ENCODE assay signal across 38 cellular contexts in genomic region chr12:113143959-113144358, GRCh38. TPM values are rescaled to one million over a fixed set of nuclear protein-coding genes. Genes with fewer than 3 reads are reported as not detected.
"Had no signal": no experiment of that assay in that cellular context is flagged by ENCODE, and none has a peak within 500 bp of the region (broad histone marks: within the 10 kb centered on the region; RNA-seq: fewer than 3 reads in every experiment).

No MANE protein-coding gene starts in this region.

- H3K9me3 Mint-ChIP-seq: activated CD4-positive, alpha-beta memory T cell treated with anti-CD3 and anti-CD28 coated beads, Interleukin-2, amount 10 ng/mL, durations not matched to agents 7 days and 5 days; activated CD4-positive, alpha-beta T cell treated with anti-CD3 and anti-CD28 coated beads, Interleukin-2, amount 10 ng/mL, durations not matched to agents 7 days and 5 days; activated naive CD4-positive, alpha-beta T cell treated with anti-CD3 and anti-CD28 coated beads, Interleukin-2, amount 10 ng/mL, durations not matched to agents 7 days and 5 days; activated naive CD4-positive, alpha-beta T cell treated with anti-CD3 and anti-CD28 coated beads, Interleukin-2, amount 50 U/mL, for 24 hours; activated naive CD8-positive, alpha-beta T cell treated with anti-CD3 and anti-CD28 coated beads, Interleukin-2, amount 10 ng/mL, durations not matched to agents 7 days and 5 days; activated naive CD8-positive, alpha-beta T cell treated with anti-CD3 and anti-CD28 coated beads, Interleukin-2, amount 50 U/mL, for 24 hours; activated T-cell treated with anti-CD3 and anti-CD28 coated beads, Interleukin-2, amount 50 U/mL, for 24 hours; activated T-helper 2 cell treated with anti-CD3 and anti-CD28 coated beads, Interferon-gamma antibody, Interleukin-2, Interleukin-4, amounts not matched to agents 10 μg/mL and 5 μg/mL and 100 μg/mL, durations not matched to agents 14 hours and 24 hours and 36 hours; central memory CD8-positive, alpha-beta T cell; T-helper 1 cell treated with Interleukin-12 subunit alpha and Interleukin-12 subunit beta and Interleukin-4 antibody, amounts not matched to agents 30 μg/mL and 1 μg/mL, for 36 hours; T-helper 2 cell treated with Interferon-gamma antibody and Interleukin-4, amounts not matched to agents 5 μg/mL and 100 μg/mL, for 36 hours had no signal

- H3K27me3 Mint-ChIP-seq: activated CD4-positive, alpha-beta T cell treated with anti-CD3 and anti-CD28 coated beads for 36 hours; activated naive CD4-positive, alpha-beta T cell treated with anti-CD3 and anti-CD28 coated beads, Interleukin-2, amount 50 U/mL, for 24 hours; activated naive CD8-positive, alpha-beta T cell; activated naive CD8-positive, alpha-beta T cell treated with anti-CD3 and anti-CD28 coated beads, Interleukin-2, amount 50 U/mL, for 24 hours; activated T-cell treated with anti-CD3 and anti-CD28 coated beads, Interleukin-2, amount 50 U/mL, for 24 hours; central memory CD8-positive, alpha-beta T cell had no signal

- H3K4me3 Mint-ChIP-seq: activated CD4-positive, alpha-beta memory T cell treated with anti-CD3 and anti-CD28 coated beads, Interleukin-2, amount 10 ng/mL, durations not matched to agents 7 days and 5 days; activated CD4-positive, alpha-beta T cell treated with anti-CD3 and anti-CD28 coated beads for 36 hours; activated CD4-positive, alpha-beta T cell treated with anti-CD3 and anti-CD28 coated beads, Interleukin-2, amount 10 ng/mL, durations not matched to agents 7 days and 5 days; activated CD8-positive, alpha-beta memory T cell treated with anti-CD3 and anti-CD28 coated beads, Interleukin-2, amount 10 ng/mL, durations not matched to agents 7 days and 5 days; activated CD8-positive, alpha-beta T cell treated with anti-CD3 and anti-CD28 coated beads, Interleukin-2, amount 10 ng/mL, durations not matched to agents 7 days and 5 days; activated naive CD4-positive, alpha-beta T cell treated with anti-CD3 and anti-CD28 coated beads, Interleukin-2, amount 10 ng/mL, durations not matched to agents 7 days and 5 days; activated naive CD4-positive, alpha-beta T cell treated with anti-CD3 and anti-CD28 coated beads, Interleukin-2, amount 50 U/mL, for 24 hours; activated naive CD8-positive, alpha-beta T cell; activated naive CD8-positive, alpha-beta T cell treated with anti-CD3 and anti-CD28 coated beads, Interleukin-2, amount 10 ng/mL, durations not matched to agents 7 days and 5 days; activated naive CD8-positive, alpha-beta T cell treated with anti-CD3 and anti-CD28 coated beads, Interleukin-2, amount 50 U/mL, for 24 hours; activated T-cell treated with anti-CD3 and anti-CD28 coated beads, Interleukin-2, amount 50 U/mL, for 24 hours; brain; central memory CD8-positive, alpha-beta T cell; T-helper 1 cell treated with Interleukin-12 subunit alpha and Interleukin-12 subunit beta and Interleukin-4 antibody, amounts not matched to agents 30 μg/mL and 1 μg/mL, for 36 hours; T-helper 2 cell treated with Interferon-gamma antibody and Interleukin-4, amounts not matched to agents 5 μg/mL and 100 μg/mL, for 36 hours had no signal

- ATAC-seq: activated CD4-positive, alpha-beta T cell treated with anti-CD3 and anti-CD28 coated beads for 36 hours; activated CD4-positive, CD25-positive, alpha-beta regulatory T cell treated with anti-CD3 and anti-CD28 coated beads, Interleukin-2, amount 50 U/mL, for 24 hours; activated CD8-positive, alpha-beta memory T cell treated with anti-CD3 and anti-CD28 coated beads, Interleukin-2, amount 10 ng/mL, durations not matched to agents 7 days and 5 days; activated CD8-positive, alpha-beta T cell treated with anti-CD3 and anti-CD28 coated beads, Interleukin-2, amount 10 ng/mL, durations not matched to agents 7 days and 5 days; activated naive CD8-positive, alpha-beta T cell treated with anti-CD3 and anti-CD28 coated beads, Interleukin-2, amount 50 U/mL, for 24 hours had no signal

- H3K4me1 ChIP-seq: ascending aorta had no signal

- H3K36me3 ChIP-seq: ascending aorta, cardiac muscle cell had no signal

- H3K27ac ChIP-seq: ascending aorta, cardiac muscle cell, VCaP had no signal

- H3K4me3 ChIP-seq: ascending aorta, cardiac muscle cell had no signal

- DNase-seq: activated CD4-positive, alpha-beta memory T cell treated with anti-CD3 and anti-CD28 coated beads, Interleukin-2, amount 10 ng/mL, durations not matched to agents 7 days and 5 days; activated CD4-positive, alpha-beta T cell treated with anti-CD3 and anti-CD28 coated beads for 1 hour; activated CD4-positive, alpha-beta T cell treated with anti-CD3 and anti-CD28 coated beads for 36 hours; activated CD4-positive, alpha-beta T cell treated with anti-CD3 and anti-CD28 coated beads for 48 hours; activated CD4-positive, alpha-beta T cell treated with anti-CD3 and anti-CD28 coated beads, Interleukin-2, amount 10 ng/mL, durations not matched to agents 7 days and 5 days; activated CD4-positive, alpha-beta T cell treated with anti-CD3 and anti-CD28 coated beads, Interleukin-2, amount 50 U/mL, for 48 hours; activated CD4-positive, CD25-positive, alpha-beta regulatory T cell; activated CD8-positive, alpha-beta memory T cell treated with anti-CD3 and anti-CD28 coated beads for 24 hours; activated CD8-positive, alpha-beta memory T cell treated with anti-CD3 and anti-CD28 coated beads, Interleukin-2, amount 10 ng/mL, durations not matched to agents 7 days and 5 days; activated CD8-positive, alpha-beta memory T cell treated with anti-CD3 and anti-CD28 coated beads, Interleukin-2, amount 50 U/mL, for 48 hours; activated CD8-positive, alpha-beta T cell treated with anti-CD3 and anti-CD28 coated beads, Interleukin-2, amount 10 ng/mL, durations not matched to agents 7 days and 5 days; activated effector memory CD4-positive, alpha-beta T cell treated with Interleukin-2 at 50 U/mL for 16 hours; activated gamma-delta T cell; activated naive CD4-positive, alpha-beta T cell treated with anti-CD3 and anti-CD28 coated beads, Interleukin-2, amount 10 ng/mL, durations not matched to agents 7 days and 5 days; activated naive CD4-positive, alpha-beta T cell treated with Interleukin-2 at 50 U/mL for 16 hours; activated naive CD8-positive, alpha-beta T cell treated with anti-CD3 and anti-CD28 coated beads, Interleukin-2, amount 10 ng/mL, durations not matched to agents 7 days and 5 days; activated naive CD8-positive, alpha-beta T cell treated with anti-CD3 and anti-CD28 coated beads, Interleukin-2, amount 50 U/mL, for 24 hours; activated T-cell treated with anti-CD3 and anti-CD28 coated beads, Interleukin-2, amount 50 U/mL, for 24 hours; activated T-cell treated with anti-CD3 and anti-CD28 coated beads, Interleukin-2, amount 50 U/mL, for 48 hours; amygdala; anterior cingulate cortex; caudate nucleus; cerebellar nuclear complex; T-helper 1 cell; T-helper 2 cell; T-helper 9 cell had no signal

- H3K27me3 ChIP-seq: ascending aorta, cardiac muscle cell had no signal

- H3K27ac Mint-ChIP-seq: activated CD4-positive, alpha-beta memory T cell treated with anti-CD3 and anti-CD28 coated beads, Interleukin-2, amount 10 ng/mL, durations not matched to agents 7 days and 5 days; activated CD4-positive, alpha-beta T cell treated with anti-CD3 and anti-CD28 coated beads, Interleukin-2, amount 10 ng/mL, durations not matched to agents 7 days and 5 days; activated CD8-positive, alpha-beta memory T cell treated with anti-CD3 and anti-CD28 coated beads, Interleukin-2, amount 10 ng/mL, durations not matched to agents 7 days and 5 days; activated CD8-positive, alpha-beta T cell treated with anti-CD3 and anti-CD28 coated beads, Interleukin-2, amount 10 ng/mL, durations not matched to agents 7 days and 5 days; activated naive CD4-positive, alpha-beta T cell treated with anti-CD3 and anti-CD28 coated beads, Interleukin-2, amount 10 ng/mL, durations not matched to agents 7 days and 5 days; activated naive CD4-positive, alpha-beta T cell treated with anti-CD3 and anti-CD28 coated beads, Interleukin-2, amount 50 U/mL, for 24 hours; activated naive CD8-positive, alpha-beta T cell; activated naive CD8-positive, alpha-beta T cell treated with anti-CD3 and anti-CD28 coated beads, Interleukin-2, amount 10 ng/mL, durations not matched to agents 7 days and 5 days; activated naive CD8-positive, alpha-beta T cell treated with anti-CD3 and anti-CD28 coated beads, Interleukin-2, amount 50 U/mL, for 24 hours; activated T-helper 2 cell treated with anti-CD3 and anti-CD28 coated beads, Interferon-gamma antibody, Interleukin-2, Interleukin-4, amounts not matched to agents 10 μg/mL and 5 μg/mL and 100 μg/mL, durations not matched to agents 14 hours and 24 hours and 36 hours; T-helper 1 cell treated with Interleukin-12 subunit alpha and Interleukin-12 subunit beta and Interleukin-4 antibody, amounts not matched to agents 30 μg/mL and 1 μg/mL, for 36 hours; T-helper 2 cell treated with Interferon-gamma antibody and Interleukin-4, amounts not matched to agents 5 μg/mL and 100 μg/mL, for 36 hours had no signal

- H3K36me3 Mint-ChIP-seq: activated CD8-positive, alpha-beta memory T cell treated with anti-CD3 and anti-CD28 coated beads, Interleukin-2, amount 10 ng/mL, durations not matched to agents 7 days and 5 days; activated naive CD4-positive, alpha-beta T cell treated with anti-CD3 and anti-CD28 coated beads, Interleukin-2, amount 10 ng/mL, durations not matched to agents 7 days and 5 days; activated naive CD4-positive, alpha-beta T cell treated with anti-CD3 and anti-CD28 coated beads, Interleukin-2, amount 50 U/mL, for 24 hours; activated naive CD8-positive, alpha-beta T cell treated with anti-CD3 and anti-CD28 coated beads, Interleukin-2, amount 10 ng/mL, durations not matched to agents 7 days and 5 days; brain had no signal

- H3K4me1 Mint-ChIP-seq: activated CD8-positive, alpha-beta memory T cell treated with anti-CD3 and anti-CD28 coated beads, Interleukin-2, amount 10 ng/mL, durations not matched to agents 7 days and 5 days; activated naive CD4-positive, alpha-beta T cell treated with anti-CD3 and anti-CD28 coated beads, Interleukin-2, amount 10 ng/mL, durations not matched to agents 7 days and 5 days; activated naive CD4-positive, alpha-beta T cell treated with anti-CD3 and anti-CD28 coated beads, Interleukin-2, amount 50 U/mL, for 24 hours; activated naive CD8-positive, alpha-beta T cell treated with anti-CD3 and anti-CD28 coated beads, Interleukin-2, amount 10 ng/mL, durations not matched to agents 7 days and 5 days; central memory CD8-positive, alpha-beta T cell had no signal

RNA-seq across cellular contexts. Expression of gene CFAP73, which starts 5.6 kb away (rescaled TPM):
- total RNA-seq: activated CD8-positive, alpha-beta memory T cell treated with anti-CD3 and anti-CD28 coated beads, Interleukin-2, amount 10 ng/mL, durations not matched to agents 7 days and 5 days; activated T-helper 2 cell treated with anti-CD3 and anti-CD28 coated beads, Interferon-gamma antibody, Interleukin-2, Interleukin-4, amounts not matched to agents 10 μg/mL and 5 μg/mL and 100 μg/mL, durations not matched to agents 14 hours and 24 hours and 36 hours; ascending aorta; bronchial epithelial cell; cardiac muscle cell had no signal
- polyA plus RNA-seq: cardiac muscle cell had no signal

RNA-seq across cellular contexts. Expression of gene RASAL1, which starts 8.4 kb away (rescaled TPM):
- total RNA-seq: activated CD8-positive, alpha-beta memory T cell treated with anti-CD3 and anti-CD28 coated beads, Interleukin-2, amount 10 ng/mL, durations not matched to agents 7 days and 5 days had no signal
